In genomic region chr11:798093-798713, GRCh38 we compare ENCODE assay signal across 8 cellular contexts. TPM values are rescaled to one million over a fixed set of nuclear protein-coding genes. Genes with fewer than 3 reads are reported as not detected.
DNase-seq lines count a peak whose midpoint lies in the region; ATAC-seq and TF ChIP-seq lines count a peak whose summit lies in the region.

Gene SLC25A22, minus strand, starts transcription at chr11:798281. Its CDS starts 3,275 bp downstream, at chr11:795006.

- 9 to 24% methylated on average over 4 to 25 of the region's 69 CpGs for WGBS in lower leg skin, 2 donors

- DNase-seq in AG08395 (ENCODE audit: low spot score) (peak; percentile 92), NCI-H460 (ENCODE audit: extremely low read depth, low read depth) (peak; percentile 63), dorsolateral prefrontal cortex (peak in 8 of 10 donors; percentile 57 to 86 (median 76)), lower leg skin (ENCODE audit: low spot score in 2 of 2) (peak in 1 of 2 donors; percentile 93)
- peak; percentile 69 to 74 for DNase-seq in activated CD4-positive, alpha-beta T cell treated with anti-CD3 and anti-CD28 coated beads, Interleukin-2, amount 50 U/mL, for 24 hours (ENCODE audit: low read depth in 1 of 2, low spot score in 1 of 2)
- DNase-seq in stimulated activated CD4-positive, alpha-beta T cell treated with anti-CD3 and anti-CD28 coated beads, Interleukin-4, amount 100 ng/mL, for 48 hours (ENCODE audit: low read depth in 2 of 2) = peak; percentile 81 to 86

- H3K4me3 ChIP-seq in dorsolateral prefrontal cortex (peak within 1 kb of the TSS; percentile 61 to 91 (median 78)), lower leg skin (ENCODE audit: low read depth, poor library complexity, severe bottlenecking) (peak within 1 kb of the TSS; percentile 43)

- no peak for TF ChIP-seq POLR2A in lower leg skin (IDR thresholded peaks at IDR 0.05)

- H3K27me3 ChIP-seq in dorsolateral prefrontal cortex = no peaks in the 10 kb centered on the region

- ATAC-seq in GM18873 (IDR thresholded peaks at IDR 0.05; ENCODE audit: low FRiP score, unreplicated experiment) = peak; percentile 43
- ATAC-seq in HG03135 (IDR thresholded peaks at IDR 0.05; ENCODE audit: unreplicated experiment) = peak; percentile 50

- intact Hi-C loops in dorsolateral prefrontal cortex (cut with DNase I) (no loop called here), lower leg skin (cut with DNase I; ENCODE audit: low total_unique reads) (no loop called here)

- H3K27ac ChIP-seq in dorsolateral prefrontal cortex = peak within 1 kb of the TSS in 58 of 59 donors; percentile 48 to 96 (median 84)

- peak; percentile 48 to 95 (median 78) for TF ChIP-seq CTCF in dorsolateral prefrontal cortex (IDR thresholded peaks at IDR 0.05 in 54 of 56, conservative IDR thresholded peaks at IDR 0.05 in 2 of 56; ENCODE audit: low read depth in 1 of 56, partially characterized antibody in 56 of 56)
- no peak for TF ChIP-seq CTCF in lower leg skin (IDR thresholded peaks at IDR 0.05)

RNA-seq across cellular contexts. Expression of gene SLC25A22, which starts in this region (rescaled TPM):
- total RNA-seq in NCI-H460 (2014; rRNA removed; shearing (Covaris generic)) = 16.2 and 20.8 TPM in 2 replicates
- 51.7 and 55.5 TPM in 2 replicates for polyA plus RNA-seq in NCI-H460 (2014; cell fraction: nucleus; rRNA removed)
- 100 to 1,000 TPM in 101 of 120 experiments, 10 to 100 TPM in 19; 48.1 to 186 (median 122) TPM for total RNA-seq in dorsolateral prefrontal cortex
- 10 to 100 TPM; 10.9 to 19.2 (median 14.8) TPM for total RNA-seq in lower leg skin

Comparison
In these comparisons a context has a peak if more than half of its experiments do, and no peak if none do; other contexts are left out.
1. CTCF ChIP-seq: peak in dorsolateral prefrontal cortex (56 of 56); none in lower leg skin (0 of 3).